Comparison of ENCODE assay signal across 9 cellular contexts in genomic region chr4:87026795-87027495, GRCh38.
DNase-seq lines count a peak whose midpoint lies in the region; ATAC-seq and TF ChIP-seq lines count a peak whose summit lies in the region.
"Had no signal": no experiment of that assay in that cellular context is flagged by ENCODE, and none has a peak within 500 bp of the region (broad histone marks: within the 10 kb centered on the region; RNA-seq: fewer than 3 reads in every experiment).

No MANE protein-coding gene starts in this region.

- H3K27ac ChIP-seq in SK-N-MC (peak overlapping the region; percentile 68), rectal smooth muscle tissue (ENCODE audit: low read depth, low read length) (peak overlapping the region; percentile 51), body of pancreas (peak overlapping the region in 2 of 4 donors; percentile 27 to 50)

- DNase-seq in SK-N-MC (ENCODE audit: low read depth, low spot score) (no peak), AG20443 (ENCODE audit: low spot score) (no peak), body of pancreas (no peak), MG63 (no peak)
- DNase-seq in activated naive CD4-positive, alpha-beta T cell treated with anti-CD3 and anti-CD28 coated beads, Interleukin-2, amount 50 U/mL, for 16 hours = no peak

- ATAC-seq in GM19023 (IDR thresholded peaks at IDR 0.05; ENCODE audit: unreplicated experiment) (peak; percentile 71), HG02943 (IDR thresholded peaks at IDR 0.05; ENCODE audit: low read depth, unreplicated experiment) (peak; percentile 56), body of pancreas (no peak)
- ATAC-seq: HCT116 had no signal

- no peak overlapping the region for H3K9ac ChIP-seq in SK-N-MC (ENCODE audit: insufficient read length)
- no peak overlapping the region for H3K9ac ChIP-seq in rectal smooth muscle tissue (ENCODE audit: low read length)

- H3K36me3 ChIP-seq in SK-N-MC (ENCODE audit: insufficient read depth, low read length) (no peaks in the 10 kb centered on the region), rectal smooth muscle tissue (ENCODE audit: control insufficient read depth, insufficient read depth, low read length) (no peaks in the 10 kb centered on the region), body of pancreas (replicated peaks in 1 of 2; ENCODE audit: insufficient read depth in 1 of 2, low read depth in 2 of 2) (no peaks in the 10 kb centered on the region), MG63 (no peaks in the 10 kb centered on the region)

- no peak for TF ChIP-seq CTCF in body of pancreas (IDR thresholded peaks at IDR 0.05)

- no peaks in the 10 kb centered on the region for H3K27me3 ChIP-seq in rectal smooth muscle tissue (ENCODE audit: control insufficient read depth, insufficient read depth, low read length)
- no peaks in the 10 kb centered on the region for H3K27me3 ChIP-seq in body of pancreas
- no peaks in the 10 kb centered on the region for H3K27me3 ChIP-seq in MG63

- intact Hi-C loops in body of pancreas (cut with DNase I) = no loop called here

- 57 to 74% methylated on average over 4 of the region's 4 CpGs for WGBS in body of pancreas, 2 donors

- TF ChIP-seq POLR2A in body of pancreas (IDR thresholded peaks at IDR 0.05) = no peak

- H3K4me3 ChIP-seq in SK-N-MC (no peak overlapping the region), rectal smooth muscle tissue (ENCODE audit: low read length) (no peak overlapping the region), body of pancreas (no peak overlapping the region), MG63 (no peak overlapping the region)

- H3K9me3 ChIP-seq in SK-N-MC (ENCODE audit: low read depth, low read length) = no peaks in the 10 kb centered on the region
- H3K9me3 ChIP-seq in body of pancreas = no peaks in the 10 kb centered on the region
- no peaks in the 10 kb centered on the region for H3K9me3 ChIP-seq in MG63

- H3K4me1 ChIP-seq in rectal smooth muscle tissue (ENCODE audit: control insufficient read depth, insufficient read depth, low read length) = peaks cover 51% of the 10 kb centered on the region
- peaks cover 89% of the 10 kb centered on the region for H3K4me1 ChIP-seq in body of pancreas
